40 cellular contexts compared by ENCODE assay signal in genomic region chr3:157513585-157513984, GRCh38. TPM values are rescaled to one million over a fixed set of nuclear protein-coding genes. Genes with fewer than 3 reads are reported as not detected.
"Had no signal": no experiment of that assay in that cellular context is flagged by ENCODE, and none has a peak within 500 bp of the region (broad histone marks: within the 10 kb centered on the region; RNA-seq: fewer than 3 reads in every experiment).

No MANE protein-coding gene starts in this region.

- H3K27ac ChIP-seq: adrenal gland, ascending aorta, body of pancreas, brain microvascular endothelial cell, breast epithelium, cardiac muscle cell had no signal

- DNase-seq: activated effector memory CD4-positive, alpha-beta T cell treated with anti-CD3 and anti-CD28 coated beads, Interleukin-2, amount 50 U/mL, for 16 hours; activated effector memory CD4-positive, alpha-beta T cell treated with Interleukin-2 at 50 U/mL for 16 hours; activated gamma-delta T cell; activated gamma-delta T cell treated with Interleukin-2 at 50 U/mL for 16 hours; activated naive CD4-positive, alpha-beta T cell; activated naive CD4-positive, alpha-beta T cell treated with anti-CD3 and anti-CD28 coated beads for 36 hours; activated naive CD4-positive, alpha-beta T cell treated with anti-CD3 and anti-CD28 coated beads, Interleukin-2, amount 10 ng/mL, durations not matched to agents 7 days and 5 days; activated naive CD4-positive, alpha-beta T cell treated with anti-CD3 and anti-CD28 coated beads, Interleukin-2, amount 50 U/mL, for 16 hours; activated naive CD4-positive, alpha-beta T cell treated with Interleukin-2 at 50 U/mL for 16 hours; activated naive CD8-positive, alpha-beta T cell treated with anti-CD3 and anti-CD28 coated beads for 36 hours; activated naive CD8-positive, alpha-beta T cell treated with anti-CD3 and anti-CD28 coated beads, Interleukin-2, amount 10 ng/mL, durations not matched to agents 7 days and 5 days; activated naive CD8-positive, alpha-beta T cell treated with anti-CD3 and anti-CD28 coated beads, Interleukin-2, amount 50 U/mL, for 24 hours; activated T-cell treated with anti-CD3 and anti-CD28 coated beads, Interleukin-2, amount 50 U/mL, for 1 hour; activated T-cell treated with anti-CD3 and anti-CD28 coated beads, Interleukin-2, amount 50 U/mL, for 24 hours; activated T-cell treated with anti-CD3 and anti-CD28 coated beads, Interleukin-2, amount 50 U/mL, for 4 hours; activated T-cell treated with anti-CD3 and anti-CD28 coated beads, Interleukin-2, amount 50 U/mL, for 48 hours; activated T-cell treated with anti-CD3 and anti-CD28 coated beads, Interleukin-2, amount 50 U/mL, for 72 hours; adrenal gland; amniotic stem cell; amygdala; anterior cingulate cortex; aorta; body of pancreas; brain microvascular endothelial cell; caudate nucleus; central memory CD4-positive, alpha-beta T cell; cerebellar nuclear complex had no signal

- H3K36me3 Mint-ChIP-seq: activated naive CD4-positive, alpha-beta T cell treated with anti-CD3 and anti-CD28 coated beads, Interleukin-2, amount 10 ng/mL, durations not matched to agents 7 days and 5 days; activated naive CD4-positive, alpha-beta T cell treated with anti-CD3 and anti-CD28 coated beads, Interleukin-2, amount 50 U/mL, for 24 hours; activated naive CD4-positive, alpha-beta T cell treated with anti-CD3 and anti-CD28 coated beads, Interleukin-2, amount 50 U/mL, for 72 hours; activated naive CD8-positive, alpha-beta T cell; activated naive CD8-positive, alpha-beta T cell treated with anti-CD3 and anti-CD28 coated beads for 36 hours; activated naive CD8-positive, alpha-beta T cell treated with anti-CD3 and anti-CD28 coated beads, Interleukin-2, amount 10 ng/mL, durations not matched to agents 7 days and 5 days; brain had no signal

- ATAC-seq: activated naive CD4-positive, alpha-beta T cell treated with anti-CD3 and anti-CD28 coated beads, Interleukin-2, amount 50 U/mL, for 72 hours; activated naive CD8-positive, alpha-beta T cell treated with anti-CD3 and anti-CD28 coated beads, Interleukin-2, amount 50 U/mL, for 24 hours; activated T-cell treated with anti-CD3 and anti-CD28 coated beads, Interleukin-2, amount 50 U/mL, for 4 hours; activated T-cell treated with anti-CD3 and anti-CD28 coated beads, Interleukin-2, amount 50 U/mL, for 72 hours; activated T-helper 17 cell treated with anti-CD3 and anti-CD28 coated beads, Interleukin-2, amount 50 U/mL, for 72 hours; body of pancreas had no signal

- H3K27me3 ChIP-seq: adrenal gland, ascending aorta, body of pancreas, brain microvascular endothelial cell, breast epithelium, cardiac muscle cell had no signal

- H3K4me3 ChIP-seq: adrenal gland, ascending aorta, body of pancreas, breast epithelium, cardiac muscle cell had no signal

- H3K4me1 ChIP-seq: adrenal gland, ascending aorta, body of pancreas, breast epithelium had no signal

- H3K4me1 Mint-ChIP-seq: activated naive CD4-positive, alpha-beta T cell treated with anti-CD3 and anti-CD28 coated beads, Interleukin-2, amount 10 ng/mL, durations not matched to agents 7 days and 5 days; activated naive CD4-positive, alpha-beta T cell treated with anti-CD3 and anti-CD28 coated beads, Interleukin-2, amount 50 U/mL, for 24 hours; activated naive CD8-positive, alpha-beta T cell treated with anti-CD3 and anti-CD28 coated beads for 36 hours; activated naive CD8-positive, alpha-beta T cell treated with anti-CD3 and anti-CD28 coated beads, Interleukin-2, amount 10 ng/mL, durations not matched to agents 7 days and 5 days; activated naive CD8-positive, alpha-beta T cell treated with anti-CD3 and anti-CD28 coated beads, Interleukin-2, amount 50 U/mL, for 24 hours; activated T-helper 17 cell treated with anti-CD3 and anti-CD28 coated beads, Interleukin-2, amount 50 U/mL, for 72 hours; brain; central memory CD8-positive, alpha-beta T cell had no signal

- H3K27ac Mint-ChIP-seq: activated naive CD4-positive, alpha-beta T cell treated with anti-CD3 and anti-CD28 coated beads for 36 hours; activated naive CD4-positive, alpha-beta T cell treated with anti-CD3 and anti-CD28 coated beads, Interleukin-2, amount 10 ng/mL, durations not matched to agents 7 days and 5 days; activated naive CD4-positive, alpha-beta T cell treated with anti-CD3 and anti-CD28 coated beads, Interleukin-2, amount 50 U/mL, for 24 hours; activated naive CD4-positive, alpha-beta T cell treated with anti-CD3 and anti-CD28 coated beads, Interleukin-2, amount 50 U/mL, for 72 hours; activated naive CD8-positive, alpha-beta T cell; activated naive CD8-positive, alpha-beta T cell treated with anti-CD3 and anti-CD28 coated beads for 36 hours; activated naive CD8-positive, alpha-beta T cell treated with anti-CD3 and anti-CD28 coated beads, Interleukin-2, amount 10 ng/mL, durations not matched to agents 7 days and 5 days; activated naive CD8-positive, alpha-beta T cell treated with anti-CD3 and anti-CD28 coated beads, Interleukin-2, amount 50 U/mL, for 24 hours; activated T-cell treated with anti-CD3 and anti-CD28 coated beads, Interleukin-2, amount 50 U/mL, for 24 hours; activated T-cell treated with anti-CD3 and anti-CD28 coated beads, Interleukin-2, amount 50 U/mL, for 72 hours; activated T-helper 1 cell treated with anti-CD3 and anti-CD28 coated beads, Interleukin-12 subunit alpha, Interleukin-12 subunit beta, Interleukin-2, Interleukin-4 antibody, amounts not matched to agents 30 ng/mL and 10 ng/mL and 1 ng/mL, durations not matched to agents 14 hours and 24 hours and 36 hours; activated T-helper 17 cell treated with anti-CD3 and anti-CD28 coated beads, Interleukin-2, amount 50 U/mL, for 72 hours; activated T-helper 2 cell treated with anti-CD3 and anti-CD28 coated beads, Interferon-gamma antibody, Interleukin-2, Interleukin-4, amounts not matched to agents 10 μg/mL and 5 μg/mL and 100 μg/mL, durations not matched to agents 14 hours and 24 hours and 36 hours; brain had no signal

- H3K9me3 ChIP-seq: adrenal gland, body of pancreas, breast epithelium had no signal

- H3K4me3 Mint-ChIP-seq: activated naive CD4-positive, alpha-beta T cell treated with anti-CD3 and anti-CD28 coated beads for 36 hours; activated naive CD4-positive, alpha-beta T cell treated with anti-CD3 and anti-CD28 coated beads, Interleukin-2, amount 10 ng/mL, durations not matched to agents 7 days and 5 days; activated naive CD4-positive, alpha-beta T cell treated with anti-CD3 and anti-CD28 coated beads, Interleukin-2, amount 50 U/mL, for 24 hours; activated naive CD8-positive, alpha-beta T cell; activated naive CD8-positive, alpha-beta T cell treated with anti-CD3 and anti-CD28 coated beads for 36 hours; activated naive CD8-positive, alpha-beta T cell treated with anti-CD3 and anti-CD28 coated beads, Interleukin-2, amount 10 ng/mL, durations not matched to agents 7 days and 5 days; activated naive CD8-positive, alpha-beta T cell treated with anti-CD3 and anti-CD28 coated beads, Interleukin-2, amount 50 U/mL, for 24 hours; activated T-cell treated with anti-CD3 and anti-CD28 coated beads, Interleukin-2, amount 50 U/mL, for 24 hours; activated T-cell treated with anti-CD3 and anti-CD28 coated beads, Interleukin-2, amount 50 U/mL, for 4 hours; activated T-cell treated with anti-CD3 and anti-CD28 coated beads, Interleukin-2, amount 50 U/mL, for 72 hours; activated T-helper 1 cell treated with anti-CD3 and anti-CD28 coated beads, Interleukin-12 subunit alpha, Interleukin-12 subunit beta, Interleukin-2, Interleukin-4 antibody, amounts not matched to agents 30 ng/mL and 10 ng/mL and 1 ng/mL, durations not matched to agents 14 hours and 24 hours and 36 hours; activated T-helper 17 cell treated with anti-CD3 and anti-CD28 coated beads, Interleukin-2, amount 50 U/mL, for 72 hours; brain; central memory CD8-positive, alpha-beta T cell had no signal

- FAIRE-seq: astrocyte, bronchial epithelial cell had no signal

- H3K9me3 Mint-ChIP-seq: activated naive CD4-positive, alpha-beta T cell treated with anti-CD3 and anti-CD28 coated beads for 36 hours; activated naive CD4-positive, alpha-beta T cell treated with anti-CD3 and anti-CD28 coated beads, Interleukin-2, amount 10 ng/mL, durations not matched to agents 7 days and 5 days; activated naive CD8-positive, alpha-beta T cell treated with anti-CD3 and anti-CD28 coated beads for 36 hours; activated naive CD8-positive, alpha-beta T cell treated with anti-CD3 and anti-CD28 coated beads, Interleukin-2, amount 10 ng/mL, durations not matched to agents 7 days and 5 days; activated naive CD8-positive, alpha-beta T cell treated with anti-CD3 and anti-CD28 coated beads, Interleukin-2, amount 50 U/mL, for 24 hours; activated T-cell treated with anti-CD3 and anti-CD28 coated beads, Interleukin-2, amount 50 U/mL, for 24 hours; activated T-cell treated with anti-CD3 and anti-CD28 coated beads, Interleukin-2, amount 50 U/mL, for 4 hours; activated T-cell treated with anti-CD3 and anti-CD28 coated beads, Interleukin-2, amount 50 U/mL, for 72 hours; activated T-helper 1 cell treated with anti-CD3 and anti-CD28 coated beads, Interleukin-12 subunit alpha, Interleukin-12 subunit beta, Interleukin-2, Interleukin-4 antibody, amounts not matched to agents 30 ng/mL and 10 ng/mL and 1 ng/mL, durations not matched to agents 14 hours and 24 hours and 36 hours; activated T-helper 17 cell treated with anti-CD3 and anti-CD28 coated beads, Interleukin-2, amount 50 U/mL, for 72 hours; activated T-helper 2 cell treated with anti-CD3 and anti-CD28 coated beads, Interferon-gamma antibody, Interleukin-2, Interleukin-4, amounts not matched to agents 10 μg/mL and 5 μg/mL and 100 μg/mL, durations not matched to agents 14 hours and 24 hours and 36 hours; central memory CD8-positive, alpha-beta T cell had no signal

- H3K27me3 Mint-ChIP-seq: activated naive CD4-positive, alpha-beta T cell treated with anti-CD3 and anti-CD28 coated beads, Interleukin-2, amount 10 ng/mL, durations not matched to agents 7 days and 5 days; activated naive CD8-positive, alpha-beta T cell; activated naive CD8-positive, alpha-beta T cell treated with anti-CD3 and anti-CD28 coated beads for 36 hours; activated naive CD8-positive, alpha-beta T cell treated with anti-CD3 and anti-CD28 coated beads, Interleukin-2, amount 50 U/mL, for 24 hours; activated T-cell treated with anti-CD3 and anti-CD28 coated beads, Interleukin-2, amount 50 U/mL, for 24 hours; brain; central memory CD8-positive, alpha-beta T cell had no signal

- H3K36me3 ChIP-seq: adrenal gland, ascending aorta, brain microvascular endothelial cell, breast epithelium, cardiac muscle cell had no signal

RNA-seq across cellular contexts. Expression of gene VEPH1, which starts 10.4 kb away (rescaled TPM):
- total RNA-seq: activated naive CD4-positive, alpha-beta T cell treated with anti-CD3 and anti-CD28 coated beads for 36 hours; activated naive CD4-positive, alpha-beta T cell treated with anti-CD3 and anti-CD28 coated beads, Interleukin-2, amount 50 U/mL, for 72 hours; activated naive CD8-positive, alpha-beta T cell treated with anti-CD3 and anti-CD28 coated beads for 36 hours; activated naive CD8-positive, alpha-beta T cell treated with anti-CD3 and anti-CD28 coated beads, Interleukin-2, amount 10 ng/mL, durations not matched to agents 7 days and 5 days; activated T-cell treated with anti-CD3 and anti-CD28 coated beads, Interleukin-2, amount 50 U/mL, for 72 hours; activated T-helper 1 cell treated with anti-CD3 and anti-CD28 coated beads, Interleukin-12 subunit alpha, Interleukin-12 subunit beta, Interleukin-2, Interleukin-4 antibody, amounts not matched to agents 30 ng/mL and 10 ng/mL and 1 ng/mL, durations not matched to agents 14 hours and 24 hours and 36 hours; activated T-helper 17 cell treated with anti-CD3 and anti-CD28 coated beads, Interleukin-2, amount 50 U/mL, for 72 hours; activated T-helper 2 cell treated with anti-CD3 and anti-CD28 coated beads, Interferon-gamma antibody, Interleukin-2, Interleukin-4, amounts not matched to agents 10 μg/mL and 5 μg/mL and 100 μg/mL, durations not matched to agents 14 hours and 24 hours and 36 hours had no signal
